In genomic region chr6:37237789-37238188, GRCh38 we compare ENCODE assay signal across 18 cellular contexts. TPM values are rescaled to one million over a fixed set of nuclear protein-coding genes. Genes with fewer than 3 reads are reported as not detected.
A peak's percentile ranks its signal among the peaks of the same experiment; 100 is the strongest.
DNase-seq lines count a peak whose midpoint lies in the region; ATAC-seq, FAIRE-seq and TF ChIP-seq lines count a peak whose summit lies in the region.
"Had no signal": no experiment of that assay in that cellular context is flagged by ENCODE, and none has a peak within 500 bp of the region (broad histone marks: within the 10 kb centered on the region; RNA-seq: fewer than 3 reads in every experiment).

No MANE protein-coding gene starts in this region.

- no peak for DNase-seq in natural killer cell treated with Interleukin-12 subunit alpha and Interleukin-12 subunit beta and Interleukin-15 and Interleukin-18, amount 100 ng/mL, for 72 hours (ENCODE audit: low spot score)
- DNase-seq in natural killer cell (no peak), K562 (ENCODE audit: extremely low read depth in 1 of 4, low spot score in 3 of 4) (no peak), vagina (ENCODE audit: extremely low spot score in 2 of 2) (no peak)
- DNase-seq: ACHN; BE2C; C1 segment of cervical spinal cord; Caco-2; CD4-positive, CD25-positive, alpha-beta regulatory T cell; H7; HFFc6 had no signal

- H3K27ac Mint-ChIP-seq in natural killer cell treated with Interleukin-12 subunit alpha and Interleukin-12 subunit beta and Interleukin-15 and Interleukin-18, amount 100 ng/mL, for 72 hours = peak overlapping the region; percentile 80 to 84
- H3K27ac Mint-ChIP-seq in natural killer cell = no peak overlapping the region
- H3K27ac Mint-ChIP-seq: CD4-positive, CD25-positive, alpha-beta regulatory T cell; GM23338 had no signal

- H3K36me3 ChIP-seq in K562 (ENCODE audit: control insufficient read depth, insufficient read depth, low read length) (no peaks in the 10 kb centered on the region; the same call in 2 of the 3 replicates), neuron (ENCODE audit: insufficient read depth, low read length) (no peaks in the 10 kb centered on the region), vagina (no peaks in the 10 kb centered on the region)
- H3K36me3 ChIP-seq: BE2C had no signal

- TF ChIP-seq CTCF in natural killer cell (IDR thresholded peaks at IDR 0.05) (no peak), K562 (IDR thresholded peaks at IDR 0.05 in 2 of 3, conservative IDR thresholded peaks at IDR 0.05 in 1 of 3; ENCODE audit: insufficient read depth in 2 of 3, low read depth in 1 of 3, low read length in 3 of 3) (no peak), vagina (IDR thresholded peaks at IDR 0.05) (no peak)

- no peak for ATAC-seq in natural killer cell treated with Interleukin-12 subunit alpha and Interleukin-12 subunit beta and Interleukin-15 and Interleukin-18, amount 100 ng/mL, for 72 hours
- ATAC-seq in natural killer cell (no peak), K562 (no peak), GM19023 (IDR thresholded peaks at IDR 0.05; ENCODE audit: unreplicated experiment) (no peak)
- ATAC-seq: GM23338, HCT116 had no signal

- intact Hi-C loops in natural killer cell (cut with micrococcal nuclease) (no loop called here), K562 (cut with micrococcal nuclease) (no loop called here), vagina (cut with DNase I) (no loop called here)

- no peaks in the 10 kb centered on the region for H3K9me3 Mint-ChIP-seq in natural killer cell treated with Interleukin-12 subunit alpha and Interleukin-12 subunit beta and Interleukin-15 and Interleukin-18, amount 100 ng/mL, for 72 hours
- no peaks in the 10 kb centered on the region for H3K9me3 Mint-ChIP-seq in natural killer cell
- H3K9me3 Mint-ChIP-seq: CD4-positive, CD25-positive, alpha-beta regulatory T cell; GM23338 had no signal

- no peak for TF ChIP-seq RAD21 in K562 (CRISPR knock-in tag; conservative IDR thresholded peaks at IDR 0.05 in 1 of 2, IDR thresholded peaks at IDR 0.05 in 1 of 2)

- peaks cover 2 to 7% of the 10 kb centered on the region in 2 donors for H3K27me3 Mint-ChIP-seq in natural killer cell treated with Interleukin-12 subunit alpha and Interleukin-12 subunit beta and Interleukin-15 and Interleukin-18, amount 100 ng/mL, for 72 hours
- peaks cover 0 to 3% of the 10 kb centered on the region in 2 donors for H3K27me3 Mint-ChIP-seq in natural killer cell (ENCODE audit: low read depth in 2 of 2)

- TF ChIP-seq EP300 in K562 (IDR thresholded peaks at IDR 0.05; ENCODE audit: low read length) = no peak

- CTCF ChIA-PET in K562 (lab: Yijun Ruan, JAX; ENCODE audit: low intra/inter-chr PET ratio) = no interaction called here

- H3K4me1 ChIP-seq in K562 (replicated peaks in 1 of 2; ENCODE audit: control insufficient read depth in 2 of 2, insufficient read depth in 2 of 2, low read length in 2 of 2) = peaks cover 6 to 40% of the 10 kb centered on the region in 2 experiments
- peaks cover 26% of the 10 kb centered on the region for H3K4me1 ChIP-seq in neuron (ENCODE audit: insufficient read depth, low read length)
- peaks cover 22% of the 10 kb centered on the region for H3K4me1 ChIP-seq in vagina

- H3K4me3 ChIP-seq in K562 (no peak overlapping the region), neuron (ENCODE audit: low read length) (no peak overlapping the region), vagina (no peak overlapping the region)
- H3K4me3 ChIP-seq: GM23338 had no signal

- no peaks in the 10 kb centered on the region for H4K20me1 ChIP-seq in K562 (replicated peaks; ENCODE audit: control insufficient read depth, insufficient read depth, low read length)

- H3K27me3 ChIP-seq in K562 (ENCODE audit: control insufficient read depth in 2 of 2, insufficient read depth in 2 of 2, low read length in 2 of 2) = no peaks in the 10 kb centered on the region
- H3K27me3 ChIP-seq in neuron (ENCODE audit: insufficient read depth, low read length) = no peaks in the 10 kb centered on the region
- no peaks in the 10 kb centered on the region for H3K27me3 ChIP-seq in vagina
- H3K27me3 ChIP-seq: BE2C had no signal

- H3K9me3 ChIP-seq in K562 (replicated peaks; ENCODE audit: control insufficient read depth, insufficient read depth, low read depth, low read length) (0 out of 2 replicates have a peak, but pooled peaks cover 3% of the 10 kb centered on the region), neuron (ENCODE audit: low read length) (no peaks in the 10 kb centered on the region), vagina (no peaks in the 10 kb centered on the region)
- H3K9me3 ChIP-seq: BE2C, Caco-2 had no signal

- H3K4me2 ChIP-seq in K562 (ENCODE audit: insufficient read depth, low read length) = no peak overlapping the region
- H3K4me2 ChIP-seq: GM23338 had no signal

- peak overlapping the region; percentile 58 for H3K4me3 Mint-ChIP-seq in natural killer cell treated with Interleukin-12 subunit alpha and Interleukin-12 subunit beta and Interleukin-15 and Interleukin-18, amount 100 ng/mL, for 72 hours
- no peak overlapping the region for H3K4me3 Mint-ChIP-seq in natural killer cell
- H3K4me3 Mint-ChIP-seq: CD4-positive, CD25-positive, alpha-beta regulatory T cell; GM23338; HFFc6 had no signal

- H3K36me3 Mint-ChIP-seq in natural killer cell treated with Interleukin-12 subunit alpha and Interleukin-12 subunit beta and Interleukin-15 and Interleukin-18, amount 100 ng/mL, for 72 hours = no peaks in the 10 kb centered on the region
- H3K36me3 Mint-ChIP-seq in natural killer cell = no peaks in the 10 kb centered on the region
- H3K36me3 Mint-ChIP-seq: CD4-positive, CD25-positive, alpha-beta regulatory T cell had no signal

- H3K4me1 Mint-ChIP-seq in natural killer cell treated with Interleukin-12 subunit alpha and Interleukin-12 subunit beta and Interleukin-15 and Interleukin-18, amount 100 ng/mL, for 72 hours (ENCODE audit: low read depth in 2 of 2) = peaks cover 44 to 50% of the 10 kb centered on the region in 2 donors
- H3K4me1 Mint-ChIP-seq in natural killer cell = peaks cover 12% of the 10 kb centered on the region in 2 donors

- H3K9me1 ChIP-seq in K562 (ENCODE audit: control insufficient read depth, insufficient read depth, low read length) = no peaks in the 10 kb centered on the region

- in situ Hi-C loops in K562 (cut with MboI) = no loop called here

- no peak overlapping the region for H3K9ac ChIP-seq in K562 (ENCODE audit: insufficient read depth in 1 of 2, low read depth in 2 of 2, low read length in 2 of 2)

- H2AFZ ChIP-seq in K562 (ENCODE audit: low read depth, low read length) (no peak overlapping the region), neuron (ENCODE audit: low read depth, low read length) (peak overlapping the region; percentile 50)
- H2AFZ ChIP-seq: GM23338 had no signal

- no peak overlapping the region for H3K27ac ChIP-seq in K562 (ENCODE audit: extremely low read depth, low read depth, low read length)
- no peak overlapping the region for H3K27ac ChIP-seq in vagina

- TF ChIP-seq POLR2A in K562 (conservative IDR thresholded peaks at IDR 0.05) (no peak), vagina (IDR thresholded peaks at IDR 0.05) (no peak)

- POLR2A ChIA-PET in K562 (lab: Yijun Ruan, JAX) = interaction anchor here (0.6 to 1.8 kb wide), 3 partner anchors 20 to 1201 kb away, joined by 3 to 7 read pairs (median 3); partner anchors contain the start of genes TBC1D22B and TMEM217

- BruUV-seq in K562 (replicated peaks; lab: Mats Ljungman, UMichigan) = no TSS peak

- H3K79me2 ChIP-seq in K562 (ENCODE audit: control insufficient read depth, insufficient read depth, low read length) = no peaks in the 10 kb centered on the region

- no peak for FAIRE-seq in K562 (lab: Jason Lieb, UNC)
- FAIRE-seq: D721Med, G401.6, GM12891 had no signal

RNA-seq across cellular contexts. Expression of gene TBC1D22B, which starts 19.8 kb away (rescaled TPM):
- total RNA-seq in natural killer cell treated with Interleukin-12 subunit alpha and Interleukin-12 subunit beta and Interleukin-15 and Interleukin-18, amount 100 ng/mL, for 72 hours = 10 to 100 TPM; 27.3 to 37.8 TPM
- total RNA-seq in natural killer cell = 10 to 100 TPM in 2 of 3 donors, 1 to 10 TPM in 1; 8.0 to 12.1 (median 12.0) TPM
- 32.9 and 35.9 TPM in 2 replicates for total RNA-seq in K562 (2011; cell fraction: chromatin; rRNA removed; ENCODE audit: low replicate concordance)
- total RNA-seq in K562 (2011; cell fraction: nucleolus; rRNA removed) = 16.1 and 18.0 TPM in 2 replicates
- total RNA-seq in K562 (2011; cell fraction: nucleoplasm; rRNA removed) = 22.4 and 25.4 TPM in 2 replicates
- 10.9 and 13.0 TPM in 2 replicates for total RNA-seq in K562 (2014; rRNA removed)
- 13.5 and 13.9 TPM in 2 replicates for total RNA-seq in K562 (2014; rRNA removed; fragmentation: Illumina TruSeq; extraction: Trizol)
- total RNA-seq in K562 (2015; rRNA removed; fragmentation: Illumina TruSeq; extraction: Trizol) = 12.3 and 13.1 TPM in 2 replicates
- total RNA-seq in K562 (2021) = 16.1 and 17.2 TPM in 2 replicates
- 14.0 and 15.3 TPM in 2 replicates for polyA plus RNA-seq in K562 (2011; rRNA removed)
- polyA plus RNA-seq in K562 (2011; cell fraction: cytosol; rRNA removed) = 11.5 and 14.7 TPM in 2 replicates
- 22.4 and 24.0 TPM in 2 replicates for polyA plus RNA-seq in K562 (2011; cell fraction: nucleus; rRNA removed)
- 12.9 and 19.1 TPM in 2 replicates for polyA plus RNA-seq in K562 (2012)
- 21.7 and 24.2 TPM in 2 replicates for polyA plus RNA-seq in K562 (2014; fragmentation: Illumina TruSeq; extraction: Trizol)
- polyA plus RNA-seq in K562 (2014; fragmentation: Nextera tagmentation; extraction: Ambion mirVana) = 1 to 10 TPM; 4.8 to 6.4 TPM
- polyA plus RNA-seq in K562 (2014; rRNA removed) = 14.0 and 14.5 TPM in 2 replicates
- polyA minus RNA-seq in K562 (2011; rRNA and poly(A)+ RNA removed) = 10.0 and 11.0 TPM in 2 replicates
- polyA minus RNA-seq in K562 (2011; cell fraction: cytosol; rRNA and poly(A)+ RNA removed) = 6.8 and 8.6 TPM in 2 replicates
- polyA minus RNA-seq in K562 (2011; cell fraction: nucleus; rRNA and poly(A)+ RNA removed) = 11.8 and 14.1 TPM in 2 replicates
- 12.5 TPM for total RNA-seq in vagina

RNA-seq across cellular contexts. Expression of gene TMEM217, which starts 20.2 kb away (rescaled TPM):
- 10 to 100 TPM; 23.5 to 23.7 TPM for total RNA-seq in natural killer cell treated with Interleukin-12 subunit alpha and Interleukin-12 subunit beta and Interleukin-15 and Interleukin-18, amount 100 ng/mL, for 72 hours
- total RNA-seq in natural killer cell = 1 to 10 TPM in 1 of 3 donors, under 1 TPM in 2; 0.75 to 2.1 (median 0.75) TPM
- total RNA-seq in K562 (2011; cell fraction: chromatin; rRNA removed; ENCODE audit: low replicate concordance) = 9.2 and 9.3 TPM in 2 replicates
- 6.8 and 8.0 TPM in 2 replicates for total RNA-seq in K562 (2011; cell fraction: nucleolus; rRNA removed)
- 6.2 and 9.8 TPM in 2 replicates for total RNA-seq in K562 (2011; cell fraction: nucleoplasm; rRNA removed)
- total RNA-seq in K562 (2014; rRNA removed) = 1.3 and 1.5 TPM in 2 replicates
- total RNA-seq in K562 (2014; rRNA removed; fragmentation: Illumina TruSeq; extraction: Trizol) = 1.6 and 2.4 TPM in 2 replicates
- 3.3 and 4.0 TPM in 2 replicates for total RNA-seq in K562 (2015; rRNA removed; fragmentation: Illumina TruSeq; extraction: Trizol)
- 1.9 and 2.0 TPM in 2 replicates for total RNA-seq in K562 (2021)
- 5.0 and 8.0 TPM in 2 replicates for polyA plus RNA-seq in K562 (2011; rRNA removed)
- polyA plus RNA-seq in K562 (2011; cell fraction: cytosol; rRNA removed) = 3.3 and 5.8 TPM in 2 replicates
- polyA plus RNA-seq in K562 (2011; cell fraction: nucleus; rRNA removed) = 3.6 and 5.0 TPM in 2 replicates
- polyA plus RNA-seq in K562 (2012) = 3.2 and 3.5 TPM in 2 replicates
- 1.9 and 2.3 TPM in 2 replicates for polyA plus RNA-seq in K562 (2014; fragmentation: Illumina TruSeq; extraction: Trizol)
- polyA plus RNA-seq in K562 (2014; fragmentation: Nextera tagmentation; extraction: Ambion mirVana) = 1 to 10 TPM; 1.8 to 1.9 TPM
- 2.8 and 3.5 TPM in 2 replicates for polyA plus RNA-seq in K562 (2014; rRNA removed)
- 3.4 and 4.8 TPM in 2 replicates for polyA minus RNA-seq in K562 (2011; rRNA and poly(A)+ RNA removed)
- polyA minus RNA-seq in K562 (2011; cell fraction: cytosol; rRNA and poly(A)+ RNA removed) = 1.5 and 3.3 TPM in 2 replicates
- polyA minus RNA-seq in K562 (2011; cell fraction: nucleus; rRNA and poly(A)+ RNA removed) = 2.0 and 2.4 TPM in 2 replicates
- not detected for total RNA-seq in vagina
- total RNA-seq: GM23338 had no signal

Comparison
In these comparisons a context has a peak if more than half of its experiments do, and no peak if none do; other contexts are left out.
1. H3K27ac Mint-ChIP-seq: peak in natural killer cell treated with Interleukin-12 subunit alpha and Interleukin-12 subunit beta and Interleukin-15 and Interleukin-18, amount 100 ng/mL, for 72 hours (2 of 2); none in natural killer cell (0 of 2).